In the genomic region with DNA sequence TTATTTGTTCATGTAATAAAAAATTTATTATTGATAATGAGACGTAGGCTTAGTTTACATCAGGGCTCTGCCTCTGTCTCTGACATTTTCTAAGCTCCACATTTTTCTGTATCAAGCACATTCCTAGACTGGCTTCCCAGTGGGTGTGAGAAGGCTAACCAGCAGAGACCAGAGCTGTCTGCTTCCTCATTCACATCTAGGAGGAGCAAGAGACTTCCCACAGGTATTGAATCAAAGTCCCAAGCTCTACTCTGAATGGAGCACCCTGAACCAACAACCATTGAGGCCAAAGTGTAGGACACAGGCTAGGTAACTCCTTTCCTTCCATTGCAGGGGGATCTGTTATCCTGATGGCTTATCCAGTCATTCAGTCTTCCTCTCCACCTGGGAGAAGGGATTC, we compare ENCODE assay signal across 15 cellular contexts.
"Had no signal": no experiment of that assay in that cellular context is flagged by ENCODE, and none has a peak within 500 bp of the region (broad histone marks: within the 10 kb centered on the region; RNA-seq: fewer than 3 reads in every experiment).

No MANE protein-coding gene starts in this region.

- H3K4me1 ChIP-seq: foreskin keratinocyte, uterus had no signal

- H3K27me3 ChIP-seq: foreskin keratinocyte, uterus had no signal

- H3K9me3 Mint-ChIP-seq: activated B cell treated with CpG ODN at 0.5 μM for 24 hours had no signal

- H3K4me3 ChIP-seq: uterus had no signal

- H3K27ac ChIP-seq: foreskin keratinocyte, uterus had no signal

- H3K4me3 Mint-ChIP-seq: activated B cell treated with CpG ODN at 0.5 μM for 24 hours; activated CD4-positive, alpha-beta T cell treated with anti-CD3 and anti-CD28 coated beads, Interleukin-2, amount 10 ng/mL, durations not matched to agents 7 days and 5 days; activated CD8-positive, alpha-beta memory T cell treated with anti-CD3 and anti-CD28 coated beads, Interleukin-2, amount 10 ng/mL, durations not matched to agents 7 days and 5 days; activated naive CD8-positive, alpha-beta T cell treated with anti-CD3 and anti-CD28 coated beads for 36 hours had no signal

- H3K27ac Mint-ChIP-seq: activated B cell treated with CpG ODN at 0.5 μM for 24 hours; activated CD4-positive, alpha-beta T cell treated with anti-CD3 and anti-CD28 coated beads, Interleukin-2, amount 10 ng/mL, durations not matched to agents 7 days and 5 days; activated CD8-positive, alpha-beta memory T cell treated with anti-CD3 and anti-CD28 coated beads, Interleukin-2, amount 10 ng/mL, durations not matched to agents 7 days and 5 days; activated naive CD8-positive, alpha-beta T cell treated with anti-CD3 and anti-CD28 coated beads for 36 hours; progenitor cell of endocrine pancreas had no signal

- ATAC-seq: activated CD8-positive, alpha-beta memory T cell treated with anti-CD3 and anti-CD28 coated beads, Interleukin-2, amount 10 ng/mL, durations not matched to agents 7 days and 5 days; foreskin keratinocyte; right cardiac atrium had no signal

- H3K36me3 ChIP-seq: uterus had no signal

- H3K27me3 Mint-ChIP-seq: activated B cell treated with CpG ODN at 0.5 μM for 24 hours; activated CD4-positive, alpha-beta T cell treated with anti-CD3 and anti-CD28 coated beads, Interleukin-2, amount 10 ng/mL, durations not matched to agents 7 days and 5 days; activated CD8-positive, alpha-beta memory T cell treated with anti-CD3 and anti-CD28 coated beads, Interleukin-2, amount 10 ng/mL, durations not matched to agents 7 days and 5 days; activated naive CD8-positive, alpha-beta T cell treated with anti-CD3 and anti-CD28 coated beads for 36 hours; progenitor cell of endocrine pancreas had no signal

- DNase-seq: activated B cell treated with CpG ODN at 0.5 μM for 24 hours; activated CD4-positive, alpha-beta T cell treated with anti-CD3 and anti-CD28 coated beads, Interleukin-2, amount 10 ng/mL, durations not matched to agents 7 days and 5 days; activated CD8-positive, alpha-beta memory T cell treated with anti-CD3 and anti-CD28 coated beads, Interleukin-2, amount 10 ng/mL, durations not matched to agents 7 days and 5 days; activated gamma-delta T cell; activated naive CD8-positive, alpha-beta T cell treated with anti-CD3 and anti-CD28 coated beads for 36 hours; activated T-cell treated with anti-CD3 and anti-CD28 coated beads, Interleukin-2, amount 50 U/mL, for 48 hours; anterior cingulate cortex; foreskin keratinocyte; head of caudate nucleus; nucleus accumbens; right cardiac atrium; small intestine; T-helper 1 cell; uterus had no signal
